Comparison of ENCODE assay signal across 18 cellular contexts in the genomic region with DNA sequence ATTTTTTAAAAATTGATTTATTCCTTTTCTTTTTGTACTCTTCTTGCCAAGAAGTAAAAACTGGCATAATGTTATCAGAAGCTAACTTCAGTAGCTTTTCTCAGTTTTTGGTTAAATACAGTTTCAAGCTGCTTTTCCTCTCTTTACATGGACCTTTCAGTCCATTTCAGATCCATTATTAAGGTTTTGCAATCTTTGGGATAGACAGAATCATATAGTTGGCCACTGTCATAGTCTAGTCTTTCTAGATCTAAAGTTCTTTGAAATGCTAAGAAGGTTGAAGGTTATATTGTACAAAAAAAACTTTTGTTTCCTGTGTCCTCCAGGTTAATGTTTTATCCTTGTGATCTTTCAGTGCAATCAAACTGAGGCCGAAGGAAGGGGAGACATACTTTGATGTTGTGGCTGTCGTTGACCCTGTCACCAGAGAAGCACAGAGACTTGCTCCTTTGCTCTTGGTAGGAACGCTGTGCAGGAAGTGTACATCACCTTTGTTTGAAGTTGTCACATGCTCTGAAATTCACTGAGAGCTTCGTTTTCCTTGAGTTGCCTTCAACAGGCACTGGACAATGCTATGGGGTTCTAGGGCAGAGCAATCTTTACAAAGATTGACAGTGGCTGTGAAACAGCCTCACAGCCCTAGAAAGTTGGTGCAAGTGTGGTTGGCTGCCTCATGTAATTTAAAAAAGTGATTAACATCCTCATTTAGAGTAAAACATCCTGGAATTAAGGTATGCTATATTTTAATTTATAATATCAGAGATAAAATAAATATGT.
"Had no signal": no experiment of that assay in that cellular context is flagged by ENCODE, and none has a peak within 500 bp of the region (broad histone marks: within the 10 kb centered on the region; RNA-seq: fewer than 3 reads in every experiment).

No MANE protein-coding gene starts in this region.

- H3K4me1 Mint-ChIP-seq: activated T-helper 17 cell treated with anti-CD3 and anti-CD28 coated beads, Interleukin-2, amount 50 U/mL, for 72 hours had no signal

- H3K9me3 Mint-ChIP-seq: activated B cell treated with CpG ODN at 0.5 μM for 24 hours; activated T-helper 17 cell treated with anti-CD3 and anti-CD28 coated beads, Interleukin-2, amount 50 U/mL, for 72 hours; stimulated activated memory B cell treated with anti-CD40 and anti-IgM and Interleukin-4, amounts not matched to agents 10 μg/mL and 1 μg/mL and 100 μg/mL, for 72 hours had no signal

- H3K27me3 ChIP-seq: heart left ventricle, thyroid gland, uterus had no signal

- H3K27ac Mint-ChIP-seq: activated B cell treated with CpG ODN at 0.5 μM for 24 hours; activated T-helper 17 cell treated with anti-CD3 and anti-CD28 coated beads, Interleukin-2, amount 50 U/mL, for 72 hours; stimulated activated memory B cell treated with anti-CD40 and anti-IgM and Interleukin-4, amounts not matched to agents 10 μg/mL and 1 μg/mL and 100 μg/mL, for 72 hours had no signal

- H3K36me3 ChIP-seq: uterus had no signal

- ATAC-seq: activated T-helper 17 cell treated with anti-CD3 and anti-CD28 coated beads, Interleukin-2, amount 50 U/mL, for 72 hours; left cardiac atrium; stimulated activated memory B cell treated with anti-CD40 and anti-IgM and Interleukin-4, amounts not matched to agents 10 μg/mL and 1 μg/mL and 100 μg/mL, for 72 hours had no signal

- FAIRE-seq: frontal cortex, TTC549 had no signal

- DNase-seq: activated B cell treated with CpG ODN at 0.5 μM for 24 hours; activated CD4-positive, alpha-beta T cell treated with anti-CD3 and anti-CD28 coated beads for 48 hours; activated CD8-positive, alpha-beta memory T cell treated with anti-CD3 and anti-CD28 coated beads, Interleukin-2, amount 50 U/mL, for 48 hours; activated naive CD4-positive, alpha-beta T cell treated with anti-CD3 and anti-CD28 coated beads, Interleukin-2, amount 50 U/mL, for 16 hours; effector CD8-positive, alpha-beta T cell; heart left ventricle; left cardiac atrium; midbrain; stimulated activated CD4-positive, alpha-beta T cell treated with anti-CD3 and anti-CD28 coated beads, Interleukin-2, amount 100 ng/mL, for 48 hours; T-helper 2 cell; thyroid gland; uterus had no signal

- H3K4me3 ChIP-seq: coronary artery, heart left ventricle, thyroid gland, uterus had no signal

- H3K27me3 Mint-ChIP-seq: activated B cell treated with CpG ODN at 0.5 μM for 24 hours; activated T-helper 17 cell treated with anti-CD3 and anti-CD28 coated beads, Interleukin-2, amount 50 U/mL, for 72 hours; stimulated activated memory B cell treated with anti-CD40 and anti-IgM and Interleukin-4, amounts not matched to agents 10 μg/mL and 1 μg/mL and 100 μg/mL, for 72 hours had no signal

- H3K27ac ChIP-seq: coronary artery, epithelial cell of prostate, thyroid gland, uterus had no signal

- H3K4me3 Mint-ChIP-seq: activated B cell treated with CpG ODN at 0.5 μM for 24 hours; activated T-helper 17 cell treated with anti-CD3 and anti-CD28 coated beads, Interleukin-2, amount 50 U/mL, for 72 hours; stimulated activated memory B cell treated with anti-CD40 and anti-IgM and Interleukin-4, amounts not matched to agents 10 μg/mL and 1 μg/mL and 100 μg/mL, for 72 hours had no signal

- H3K4me1 ChIP-seq: thyroid gland, uterus had no signal

- H3K9me3 ChIP-seq: heart left ventricle, thyroid gland, uterus had no signal
